ENCODE assay signal across 9 cellular contexts in genomic region chr6:45681860-45682488, GRCh38.
DNase-seq lines count a peak whose midpoint lies in the region; TF ChIP-seq lines count a peak whose summit lies in the region.
"Had no signal": no experiment of that assay in that cellular context is flagged by ENCODE, and none has a peak within 500 bp of the region (broad histone marks: within the 10 kb centered on the region; RNA-seq: fewer than 3 reads in every experiment).

No MANE protein-coding gene starts in this region.

- no peaks in the 10 kb centered on the region for H3K9me2 ChIP-seq in MM.1S (replicated peaks; ENCODE audit: insufficient read depth, low read length)

- peaks cover 22% of the 10 kb centered on the region for H3F3A ChIP-seq in MM.1S (ENCODE audit: insufficient read depth, low read length)

- no peak overlapping the region for H3K4me2 ChIP-seq in MM.1S (ENCODE audit: low read depth, low read length)

- intact Hi-C loops in ovary (cut with DNase I), result no loop called here

- H2AFZ ChIP-seq in MM.1S (ENCODE audit: low read length), result no peak overlapping the region

- H3K79me2 ChIP-seq in MM.1S (ENCODE audit: low read length), result no peaks in the 10 kb centered on the region

- peak overlapping the region; percentile 77 for H3K27ac ChIP-seq in MM.1S (ENCODE audit: low read length)
- no peak overlapping the region for H3K27ac ChIP-seq in ovary
- H3K27ac ChIP-seq: VCaP had no signal

- no peak for TF ChIP-seq CTCF in MM.1S (IDR thresholded peaks at IDR 0.05; ENCODE audit: low read length)
- TF ChIP-seq CTCF in ovary (IDR thresholded peaks at IDR 0.05), result no peak

- WGBS in ovary, 3 donors, result 74 to 84% (median 75%) methylated on average over 4 of the region's 4 CpGs

- no peak for TF ChIP-seq EP300 in ovary (IDR thresholded peaks at IDR 0.05)

- POLR2A ChIA-PET in HEK293T (lab: Yijun Ruan, JAX), result interaction anchor here (1.0 kb wide), 1 partner anchor 32 kb away, joined by 3 read pairs; no protein-coding TSS in a partner anchor

- CTCF ChIA-PET in HEK293T (lab: Yijun Ruan, JAX), result no interaction called here

- no peaks in the 10 kb centered on the region for H3K27me3 ChIP-seq in MM.1S (replicated peaks; ENCODE audit: insufficient read depth, low read length)
- no peaks in the 10 kb centered on the region for H3K27me3 ChIP-seq in ovary

- peak overlapping the region; percentile 36; the same call in 1 of the 2 replicates for H3K9ac ChIP-seq in MM.1S (ENCODE audit: low read length)

- no peak for TF ChIP-seq POLR2A in ovary (IDR thresholded peaks at IDR 0.05)

- H3K36me3 ChIP-seq in MM.1S (replicated peaks; ENCODE audit: insufficient read depth, low read length) (no peaks in the 10 kb centered on the region), ovary (no peaks in the 10 kb centered on the region)

- peak; percentile 92 for DNase-seq in NK-92 treated with Interleukin-12 subunit alpha and Interleukin-12 subunit beta, amount 100 ng/mL, for 24 hours (lab: John Stamatoyannopoulos, UW)
- DNase-seq in NK-92 (lab: John Stamatoyannopoulos, UW; ENCODE audit: unreplicated experiment) (no peak), H4 (ENCODE audit: low spot score) (peak; percentile 91), MM.1S (peak; percentile 98), cerebellar cortex (ENCODE audit: low spot score) (no peak), HEK293T (ENCODE audit: extremely low spot score) (no peak), ovary (no peak)
- peak; percentile 34 for DNase-seq in central memory CD4-positive, alpha-beta T cell

- H3K9me3 ChIP-seq in MM.1S (replicated peaks; ENCODE audit: insufficient read depth, low read length) (no peaks in the 10 kb centered on the region), ovary (no peaks in the 10 kb centered on the region)

- no peaks in the 10 kb centered on the region for H4K20me1 ChIP-seq in MM.1S (ENCODE audit: insufficient read depth, low read length)

- H3K4me3 ChIP-seq in MM.1S (ENCODE audit: low read length), result no peak overlapping the region
- no peak overlapping the region for H3K4me3 ChIP-seq in ovary

- H3K4me1 ChIP-seq in MM.1S (ENCODE audit: low read length) (peaks cover 34% of the 10 kb centered on the region), ovary (ENCODE audit: insufficient read depth) (peaks cover 1% of the 10 kb centered on the region)

TF ChIP-seq in HEK293T, 16 proteins besides CTCF, POLR2A, EP300 and RAD21:
- TF ChIP-seq TARDBP (IDR thresholded peaks at IDR 0.05) (no peak), HDGF (IDR thresholded peaks at IDR 0.05; ENCODE audit: borderline replicate concordance) (no peak), ZNF384 (IDR thresholded peaks at IDR 0.05) (no peak)

Comparison
In these comparisons a context has a peak if more than half of its experiments do, and no peak if none do; other contexts are left out.
1. DNase-seq: peak in NK-92 treated with Interleukin-12 subunit alpha and Interleukin-12 subunit beta, amount 100 ng/mL, for 24 hours (single experiment), H4 (single experiment), MM.1S (single experiment) and central memory CD4-positive, alpha-beta T cell (single experiment); none in NK-92 (single experiment), cerebellar cortex (single experiment), HEK293T (single experiment) and ovary (0 of 5).